In genomic region chr15:73677146-73677607, GRCh38 we compare ENCODE assay signal across 8 cellular contexts. TPM values are rescaled to one million over a fixed set of nuclear protein-coding genes. Genes with fewer than 3 reads are reported as not detected.
DNase-seq lines count a peak whose midpoint lies in the region; ATAC-seq and TF ChIP-seq lines count a peak whose summit lies in the region.

No MANE protein-coding gene starts in this region.

- H3K4me2 ChIP-seq in KMS-11 = no peak overlapping the region

- H2AFZ ChIP-seq in KMS-11 (ENCODE audit: low read depth) = no peak overlapping the region

- H3K27me3 ChIP-seq in KMS-11 (ENCODE audit: insufficient read depth, low read depth) = no peaks in the 10 kb centered on the region

- DNase-seq in DMS53 treated with DMSO at 0.1 percent for 48 hours (lab: John Stamatoyannopoulos, UW; ENCODE audit: unreplicated experiment) (peak; percentile 28), T follicular helper cell (ENCODE audit: low read depth) (peak; percentile 44), T47D (ENCODE audit: low read depth in 1 of 2, low spot score in 1 of 2) (peak; percentile 51 to 81), left colon (peak; percentile 58 to 74), GF-D8 (lab: John Stamatoyannopoulos, UW) (no peak)
- DNase-seq in stimulated activated CD8-positive, alpha-beta memory T cell treated with anti-CD3 and anti-CD28 coated beads, Interleukin-12 subunit alpha, Interleukin-12 subunit beta, amount 100 ng/mL, for 4 hours (ENCODE audit: low read depth) = peak; percentile 15

- no peaks in the 10 kb centered on the region for H3K36me3 ChIP-seq in KMS-11 (ENCODE audit: insufficient read depth)

- TF ChIP-seq CTCF in KMS-11 (conservative IDR thresholded peaks at IDR 0.05; ENCODE audit: low read depth, low read length) = peak; percentile 88

- H3K4me3 ChIP-seq in KMS-11 (IDR thresholded peaks at IDR 0.05; ENCODE audit: insufficient read depth, low read depth, low read length) = no peak overlapping the region

- peak; percentile 92 for ATAC-seq in left colon
- no peak for ATAC-seq in HG03521 (IDR thresholded peaks at IDR 0.05; ENCODE audit: unreplicated experiment)

- intact Hi-C loops in left colon (cut with DNase I, micrococcal nuclease) = no loop called here

- H4K20me1 ChIP-seq in KMS-11 (ENCODE audit: insufficient read depth) = no peaks in the 10 kb centered on the region

- no peak overlapping the region for H3K9ac ChIP-seq in KMS-11

- no peak overlapping the region for H3K27ac ChIP-seq in KMS-11

- H3K4me1 ChIP-seq in KMS-11 (ENCODE audit: low read depth, poor library complexity, severe bottlenecking) = no peaks in the 10 kb centered on the region

- no peaks in the 10 kb centered on the region for H3K79me2 ChIP-seq in KMS-11 (ENCODE audit: insufficient read depth, low read depth)

- in situ Hi-C loops in T47D (cut with HindIII; ENCODE audit: low pct_unique_long_range_greater_than_20kb, low sequenced_read_pairs) = no loop called here

RNA-seq across cellular contexts. Expression of gene CD276, which starts 7.0 kb away (rescaled TPM):
- total RNA-seq in left colon = 10 to 100 TPM; 38.6 to 41.6 TPM

RNA-seq across cellular contexts. Expression of gene NPTN, which starts 44.0 kb away (rescaled TPM):
- 100 to 1,000 TPM; 150 to 155 TPM for total RNA-seq in left colon
